In the genomic region with DNA sequence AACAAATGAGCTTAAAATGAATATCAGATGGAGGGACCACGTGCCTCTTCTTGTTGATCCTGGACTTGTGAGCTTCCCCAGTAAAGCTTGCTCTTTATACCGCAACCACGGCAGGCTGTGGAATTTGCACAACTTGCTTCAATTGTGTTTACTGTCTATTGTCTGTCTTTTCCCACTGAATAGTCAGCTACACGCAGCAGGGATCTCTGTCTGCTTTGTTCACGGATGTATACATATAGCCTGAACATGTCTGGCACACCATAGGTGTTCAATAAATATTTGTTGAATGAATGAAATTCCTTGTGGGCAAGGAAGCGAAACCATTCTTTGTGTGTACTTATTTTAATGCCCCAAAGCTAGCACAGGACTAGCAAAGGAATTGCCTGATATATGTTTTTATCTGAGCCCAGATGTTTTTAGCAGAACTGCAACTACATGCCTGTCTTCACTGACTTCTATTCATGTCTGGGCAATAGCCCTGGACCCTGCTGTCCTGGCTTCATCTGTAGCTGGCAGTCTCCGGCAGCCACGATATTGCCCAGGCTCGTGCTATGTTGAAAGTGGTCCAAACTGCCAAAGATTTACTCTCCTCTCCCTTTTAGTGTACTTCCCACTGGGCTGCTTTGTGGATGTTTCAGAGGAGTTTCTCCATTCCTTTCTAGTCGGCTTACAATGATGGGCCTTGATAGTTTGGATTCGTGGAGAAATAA, we compare ENCODE assay signal across 12 cellular contexts. TPM values are rescaled to one million over a fixed set of nuclear protein-coding genes. Genes with fewer than 3 reads are reported as not detected.
DNase-seq lines count a peak whose midpoint lies in the region; ATAC-seq, FAIRE-seq and TF ChIP-seq lines count a peak whose summit lies in the region.
"Had no signal": no experiment of that assay in that cellular context is flagged by ENCODE, and none has a peak within 500 bp of the region (broad histone marks: within the 10 kb centered on the region; RNA-seq: fewer than 3 reads in every experiment).

No MANE protein-coding gene starts in this region.

- no peaks in the 10 kb centered on the region for H3K27me3 ChIP-seq in breast epithelium
- H3K27me3 ChIP-seq in naive thymus-derived CD4-positive, alpha-beta T cell (ENCODE audit: control insufficient read depth in 2 of 2, insufficient read depth in 2 of 2, low read length in 2 of 2): no peaks in the 10 kb centered on the region

- H3K4me3 Mint-ChIP-seq in naive thymus-derived CD4-positive, alpha-beta T cell: no peak overlapping the region
- H3K4me3 Mint-ChIP-seq: activated CD4-positive, alpha-beta T cell treated with anti-CD3 and anti-CD28 coated beads for 36 hours; activated naive CD4-positive, alpha-beta T cell treated with anti-CD3 and anti-CD28 coated beads, Interleukin-2, amount 10 ng/mL, durations not matched to agents 7 days and 5 days had no signal

- TF ChIP-seq POLR2A in breast epithelium (IDR thresholded peaks at IDR 0.05): no peak
- no peak for TF ChIP-seq POLR2A in GM12891 (IDR thresholded peaks at IDR 0.05; ENCODE audit: low read depth, low read length)

- H3K27me3 Mint-ChIP-seq in naive thymus-derived CD4-positive, alpha-beta T cell: peaks cover 0 to 3% (median 0%) of the 10 kb centered on the region in 5 donors
- H3K27me3 Mint-ChIP-seq: activated naive CD4-positive, alpha-beta T cell treated with anti-CD3 and anti-CD28 coated beads, Interleukin-2, amount 10 ng/mL, durations not matched to agents 7 days and 5 days had no signal

- FAIRE-seq in GM12891 (lab: Jason Lieb, UNC): no peak
- FAIRE-seq: GM18507 had no signal

- WGBS in mesodermal cell (ENCODE audit: insufficient coverage in 2 of 2), 2 experiments: 73 to 78% methylated on average over 5 to 8 of the region's 11 CpGs

- H3K4me1 ChIP-seq in breast epithelium (peaks cover 0 to 21% of the 10 kb centered on the region in 2 donors), mesodermal cell (ENCODE audit: control insufficient read depth, insufficient read depth, low read length, poor library complexity, severe bottlenecking) (peaks cover 7% of the 10 kb centered on the region)
- H3K4me1 ChIP-seq in naive thymus-derived CD4-positive, alpha-beta T cell (ENCODE audit: control insufficient read depth in 2 of 2, insufficient read depth in 2 of 2, low read length in 2 of 2): peaks cover 0 to 16% of the 10 kb centered on the region in 2 donors

- no peak for TF ChIP-seq CTCF in AG10803 (conservative IDR thresholded peaks at IDR 0.05; ENCODE audit: low read length)
- no peak for TF ChIP-seq CTCF in breast epithelium (IDR thresholded peaks at IDR 0.05)

- POLR2A ChIA-PET in naive thymus-derived CD4-positive, alpha-beta T cell (lab: Charles Lee): interaction anchor here (1.0 kb wide), 1 partner anchor 30 kb away, joined by 5 read pairs; a partner anchor contains a TSS

- no peak for ATAC-seq in naive thymus-derived CD4-positive, alpha-beta T cell
- ATAC-seq: activated CD4-positive, alpha-beta T cell treated with anti-CD3 and anti-CD28 coated beads for 36 hours had no signal

- CTCF ChIA-PET in naive thymus-derived CD4-positive, alpha-beta T cell (lab: Charles Lee): interaction anchor here (0.6 kb wide), 2 partner anchors 21 to 58 kb away, joined by 3 read pairs; no protein-coding TSS in a partner anchor

- no peak overlapping the region for H3K27ac Mint-ChIP-seq in naive thymus-derived CD4-positive, alpha-beta T cell
- H3K27ac Mint-ChIP-seq: activated CD4-positive, alpha-beta T cell treated with anti-CD3 and anti-CD28 coated beads for 36 hours; activated naive CD4-positive, alpha-beta T cell treated with anti-CD3 and anti-CD28 coated beads, Interleukin-2, amount 10 ng/mL, durations not matched to agents 7 days and 5 days had no signal

- peak overlapping the region; percentile 48 to 49 for H3K27ac ChIP-seq in breast epithelium
- H3K27ac ChIP-seq in mesodermal cell (ENCODE audit: low read depth, low read length, severe bottlenecking): peak overlapping the region; percentile 23
- H3K27ac ChIP-seq in naive thymus-derived CD4-positive, alpha-beta T cell (ENCODE audit: low read depth, low read length): no peak overlapping the region

- H3K4me3 ChIP-seq in AG10803 (ENCODE audit: low read length) (peak overlapping the region; percentile 41), breast epithelium (peak overlapping the region in 2 of 3 donors; percentile 17 to 25), mesodermal cell (ENCODE audit: extremely low read depth, insufficient read depth, low read length, poor library complexity, severe bottlenecking) (no peak overlapping the region)
- H3K4me3 ChIP-seq in naive thymus-derived CD4-positive, alpha-beta T cell (ENCODE audit: low read length): no peak overlapping the region

- H3K4me1 Mint-ChIP-seq in naive thymus-derived CD4-positive, alpha-beta T cell: peaks cover 18 to 34% (median 25%) of the 10 kb centered on the region in 7 donors

- H3K36me3 ChIP-seq in breast epithelium (no peaks in the 10 kb centered on the region), mesodermal cell (ENCODE audit: control insufficient read depth, insufficient read depth, low read length) (no peaks in the 10 kb centered on the region)
- H3K36me3 ChIP-seq in naive thymus-derived CD4-positive, alpha-beta T cell (ENCODE audit: control insufficient read depth in 2 of 3, insufficient read depth in 3 of 3, low read length in 3 of 3): no peaks in the 10 kb centered on the region

- peak; percentile 75 for DNase-seq in AG10803 (ENCODE audit: low read depth)
- peak; percentile 23 for DNase-seq in MV-4-11 (lab: John Stamatoyannopoulos, UW)
- peak in 1 of 2 donors; percentile 36 for DNase-seq in breast epithelium (ENCODE audit: low spot score in 2 of 2)
- no peak for DNase-seq in NCI-H1092 (lab: John Stamatoyannopoulos, UW)
- no peak for DNase-seq in GM12891 (ENCODE audit: insufficient read length, low spot score)
- DNase-seq in naive thymus-derived CD4-positive, alpha-beta T cell: no peak
- no peak for DNase-seq in HK-2 (ENCODE audit: unreplicated experiment)
- DNase-seq: activated CD4-positive, alpha-beta T cell treated with anti-CD3 and anti-CD28 coated beads for 36 hours; activated naive CD4-positive, alpha-beta T cell treated with anti-CD3 and anti-CD28 coated beads, Interleukin-2, amount 10 ng/mL, durations not matched to agents 7 days and 5 days; NCI-H1092 treated with DMSO at 0.1 percent for 48 hours had no signal

- peaks cover 0 to 4% (median 0%) of the 10 kb centered on the region in 11 donors for H3K9me3 Mint-ChIP-seq in naive thymus-derived CD4-positive, alpha-beta T cell
- H3K9me3 Mint-ChIP-seq: activated naive CD4-positive, alpha-beta T cell treated with anti-CD3 and anti-CD28 coated beads, Interleukin-2, amount 10 ng/mL, durations not matched to agents 7 days and 5 days had no signal

- H3K36me3 Mint-ChIP-seq in naive thymus-derived CD4-positive, alpha-beta T cell: peaks cover 0 to 3% (median 0%) of the 10 kb centered on the region in 5 donors
- H3K36me3 Mint-ChIP-seq: activated naive CD4-positive, alpha-beta T cell treated with anti-CD3 and anti-CD28 coated beads, Interleukin-2, amount 10 ng/mL, durations not matched to agents 7 days and 5 days had no signal

- intact Hi-C loops in breast epithelium (cut with DNase I; ENCODE audit: low total_unique reads): no loop called here
- intact Hi-C loops in naive thymus-derived CD4-positive, alpha-beta T cell (cut with micrococcal nuclease): loop anchor here in 1 of 2 donors (2.0 kb wide), 1 partner anchor 30 kb away; no protein-coding TSS in a partner anchor

- H3K9me3 ChIP-seq in breast epithelium (no peaks in the 10 kb centered on the region), mesodermal cell (ENCODE audit: control insufficient read depth, low read length) (no peaks in the 10 kb centered on the region)
- no peaks in the 10 kb centered on the region for H3K9me3 ChIP-seq in naive thymus-derived CD4-positive, alpha-beta T cell (ENCODE audit: control insufficient read depth in 2 of 3, low read length in 3 of 3)

TF ChIP-seq in GM12891, 5 proteins besides CTCF, POLR2A, EP300 and RAD21:
- TF ChIP-seq TAF1 (IDR thresholded peaks at IDR 0.05; ENCODE audit: low read depth, low read length): no peak
- TF ChIP-seq PAX5 (IDR thresholded peaks at IDR 0.05; ENCODE audit: insufficient read depth, low read length, severe bottlenecking): no peak
- TF ChIP-seq POLR2AphosphoS5 (IDR thresholded peaks at IDR 0.05; ENCODE audit: low read depth, low read length): no peak
- no peak for TF ChIP-seq POU2F2 (IDR thresholded peaks at IDR 0.05; ENCODE audit: low read depth, low read length)
- no peak for TF ChIP-seq SPI1 (IDR thresholded peaks at IDR 0.05; ENCODE audit: low read depth, low read length)

RNA-seq across cellular contexts. Expression of a gene that starts 29.9 kb away (rescaled TPM):
- 100 to 1,000 TPM in 1 of 3 donors, 10 to 100 TPM in 2; 82.7 to 146 (median 91.8) TPM for total RNA-seq in breast epithelium
- polyA plus RNA-seq in mesodermal cell (2013, experiment 1 of 2): 44.9 TPM
- polyA plus RNA-seq in mesodermal cell (2013, experiment 2 of 2): 45.3 TPM
- 20.4 TPM for polyA plus RNA-seq in GM12891 (2012; ENCODE audit: low read depth, missing spikeins)
- 100 to 1,000 TPM in 2 of 5 experiments, 10 to 100 TPM in 3; 32.2 to 250 (median 63.2) TPM for total RNA-seq in naive thymus-derived CD4-positive, alpha-beta T cell
- 10 to 100 TPM; 25.2 to 36.2 TPM for polyA plus RNA-seq in naive thymus-derived CD4-positive, alpha-beta T cell

Comparison
In these comparisons a context has a peak if more than half of its experiments do, and no peak if none do; other contexts are left out.
1. DNase-seq: peak in AG10803 (single experiment) and MV-4-11 (single experiment); none in NCI-H1092 (single experiment), GM12891 (single experiment), naive thymus-derived CD4-positive, alpha-beta T cell (0 of 9) and HK-2 (single experiment).
2. H3K4me3 ChIP-seq: peak in AG10803 (single experiment) and breast epithelium (2 of 3); none in mesodermal cell (single experiment) and naive thymus-derived CD4-positive, alpha-beta T cell (single experiment).